ENCODE assay signal across 16 cellular contexts in genomic region chr9:2107906-2108451, GRCh38.
DNase-seq lines count a peak whose midpoint lies in the region; ATAC-seq and TF ChIP-seq lines count a peak whose summit lies in the region.
"Had no signal": no experiment of that assay in that cellular context is flagged by ENCODE, and none has a peak within 500 bp of the region (broad histone marks: within the 10 kb centered on the region; RNA-seq: fewer than 3 reads in every experiment).

No MANE protein-coding gene starts in this region.

- intact Hi-C loops in adrenal gland (cut with DNase I) (no loop called here), sciatic nerve (cut with DNase I) (no loop called here)

- H3K4me3 Mint-ChIP-seq in HFFc6, result no peak overlapping the region

- peak in 1 of 2 donors; percentile 34 for TF ChIP-seq POLR2A in adrenal gland (IDR thresholded peaks at IDR 0.05)

- peaks cover 41% of the 10 kb centered on the region for H3K36me3 Mint-ChIP-seq in HFFc6 (ENCODE audit: low read depth)

- H3K4me1 ChIP-seq in adrenal gland (replicated peaks in 1 of 2) (peaks cover 20% of the 10 kb centered on the region in 2 donors), hepatocyte (ENCODE audit: insufficient read depth) (no peaks in the 10 kb centered on the region)

- ATAC-seq in sciatic nerve (peak; percentile 34), HG03139 (IDR thresholded peaks at IDR 0.05; ENCODE audit: unreplicated experiment) (no peak)
- ATAC-seq: Panc1 had no signal

- H3K4me1 Mint-ChIP-seq in HFFc6 (ENCODE audit: low read depth), result peaks cover 31% of the 10 kb centered on the region

- 0 out of 2 replicates have a peak, but pooled peaks cover 2% of the 10 kb centered on the region for H3K27me3 Mint-ChIP-seq in HFFc6 (ENCODE audit: insufficient read depth)

- H4K20me1 ChIP-seq in hepatocyte (ENCODE audit: insufficient read depth, poor library complexity, severe bottlenecking), result no peaks in the 10 kb centered on the region

- no peaks in the 10 kb centered on the region for H3K27me3 ChIP-seq in adrenal gland
- no peaks in the 10 kb centered on the region for H3K27me3 ChIP-seq in hepatocyte

- WGBS in adrenal gland, 4 donors, result 35 to 46% (median 42%) methylated on average over 5 of the region's 5 CpGs
- whole genome bisulfite sequencing in hepatocyte (ENCODE audit: low lambda C conversion rate, missing lambda C conversion rate), result 86% methylated on average over 5 of the region's 5 CpGs

- DNase-seq in HFFc6 (no peak), adrenal gland (peak in 6 of 7 donors; percentile 45 to 75 (median 59)), hepatocyte (ENCODE audit: low spot score) (no peak), sciatic nerve (ENCODE audit: low spot score) (no peak), medulla oblongata (ENCODE audit: extremely low spot score) (no peak), cortex of kidney (lab: John Stamatoyannopoulos, UW) (no peak)
- DNase-seq: COR-L47, GF-D8, GOT3, KG1, NCI-H1092, NCI-H146, NCI-H2081, NCI-H510A treated with DMSO at 0.1 percent for 48 hours had no signal

- H3K36me3 ChIP-seq in adrenal gland (replicated peaks in 1 of 2) (peaks cover 0 to 53% of the 10 kb centered on the region in 2 donors), hepatocyte (replicated peaks; ENCODE audit: insufficient read depth, low read depth) (no peaks in the 10 kb centered on the region)

- H3K4me3 ChIP-seq in adrenal gland, result no peak overlapping the region
- no peak overlapping the region for H3K4me3 ChIP-seq in hepatocyte

- no peaks in the 10 kb centered on the region for H3K9me3 Mint-ChIP-seq in HFFc6

- H2AFZ ChIP-seq in hepatocyte, result no peak overlapping the region

- H3K27ac Mint-ChIP-seq in HFFc6, result peak overlapping the region; percentile 69; the same call in 1 of the 2 replicates

- no peaks in the 10 kb centered on the region for H3K9me2 ChIP-seq in hepatocyte (replicated peaks; ENCODE audit: insufficient read depth)

- no peak for TF ChIP-seq CTCF in HFFc6 (IDR thresholded peaks at IDR 0.05)
- no peak for TF ChIP-seq CTCF in adrenal gland (IDR thresholded peaks at IDR 0.05)
- TF ChIP-seq CTCF in hepatocyte (IDR thresholded peaks at IDR 0.05; ENCODE audit: poor library complexity), result no peak

- H3K9me3 ChIP-seq in adrenal gland (replicated peaks in 1 of 3), result no peaks in the 10 kb centered on the region
- H3K9me3 ChIP-seq in hepatocyte (ENCODE audit: low read depth), result no peaks in the 10 kb centered on the region

- H3K27ac ChIP-seq in adrenal gland, result peak overlapping the region in 4 of 5 donors; percentile 6 to 84 (median 66)
- H3K27ac ChIP-seq in hepatocyte, result peak overlapping the region; percentile 25

- H3K79me2 ChIP-seq in hepatocyte, result no peaks in the 10 kb centered on the region

- no peak overlapping the region for H3K4me2 ChIP-seq in hepatocyte

Comparison
In these comparisons a context has a peak if more than half of its experiments do, and no peak if none do; other contexts are left out.
1. DNase-seq: peak in adrenal gland (6 of 7); none in HFFc6 (single experiment), hepatocyte (single experiment), sciatic nerve (single experiment), medulla oblongata (single experiment) and cortex of kidney (single experiment).